In genomic region chrX:43718546-43718945, GRCh38 we compare ENCODE assay signal across 2 cellular contexts.
TF ChIP-seq lines count a peak whose summit lies in the region.

No MANE protein-coding gene starts in this region.

TF ChIP-seq in A549, 52 proteins besides CTCF, POLR2A, EP300 and RAD21 (continued from another document):
- TF ChIP-seq BCL3 (IDR thresholded peaks at IDR 0.05), result no peak
- no peak for TF ChIP-seq MAZ (IDR thresholded peaks at IDR 0.05; ENCODE audit: borderline replicate concordance, low read depth, low read length)
- no peak for TF ChIP-seq JUN (IDR thresholded peaks at IDR 0.05)
- TF ChIP-seq REST (IDR thresholded peaks at IDR 0.05), result no peak
- TF ChIP-seq E2F6 (IDR thresholded peaks at IDR 0.05; ENCODE audit: borderline replicate concordance, low read depth), result no peak
- TF ChIP-seq EHMT2 (IDR thresholded peaks at IDR 0.05; ENCODE audit: low read depth), result no peak
- no peak for TF ChIP-seq RCOR1 (IDR thresholded peaks at IDR 0.05; ENCODE audit: low read depth, low read length)
- TF ChIP-seq RARB (CRISPR knock-in tag; IDR thresholded peaks at IDR 0.05), result no peak
- no peak for TF ChIP-seq HOXA7 (CRISPR knock-in tag; IDR thresholded peaks at IDR 0.05)
- TF ChIP-seq ESRRA (IDR thresholded peaks at IDR 0.05; ENCODE audit: borderline replicate concordance, low read length), result no peak
- no peak for TF ChIP-seq HOXB5 (CRISPR knock-in tag; IDR thresholded peaks at IDR 0.05)
- TF ChIP-seq CHD2 (IDR thresholded peaks at IDR 0.05; ENCODE audit: low read length, partially characterized antibody), result no peak
- no peak for TF ChIP-seq FOSB (CRISPR knock-in tag; IDR thresholded peaks at IDR 0.05)
- no peak for TF ChIP-seq HDAC2 (IDR thresholded peaks at IDR 0.05)
TF ChIP-seq in A549: peak in this region for 0.

TF ChIP-seq in K562, 482 proteins besides CTCF, POLR2A, EP300 and RAD21 (continued from another document):
- TF ChIP-seq PRDM10 (IDR thresholded peaks at IDR 0.05; ENCODE audit: partially characterized antibody) (peak; percentile 5), ZNF41 (CRISPR knock-in tag; conservative IDR thresholded peaks at IDR 0.05) (no peak)
TF ChIP-seq in K562: peak in this region for 1.
